2 cellular contexts compared by ENCODE assay signal in genomic region chr15:65863106-65863505, GRCh38.
TF ChIP-seq lines count a peak whose summit lies in the region.

No MANE protein-coding gene starts in this region.

TF ChIP-seq in GM23338, 12 proteins besides CTCF, POLR2A, EP300 and RAD21:
- TF ChIP-seq EZH2phosphoT487 (IDR thresholded peaks at IDR 0.05; ENCODE audit: unreplicated experiment) (no peak), EZH2 (IDR thresholded peaks at IDR 0.05; ENCODE audit: low read depth, unreplicated experiment) (no peak), ZNF462 (CRISPR knock-in tag; IDR thresholded peaks at IDR 0.05) (no peak), POLR2AphosphoS5 (IDR thresholded peaks at IDR 0.05; ENCODE audit: low read depth) (no peak), JUNB (IDR thresholded peaks at IDR 0.05; ENCODE audit: unreplicated experiment) (no peak), CREB1 (CRISPR knock-in tag; IDR thresholded peaks at IDR 0.05; ENCODE audit: low read depth) (no peak), ETS1 (IDR thresholded peaks at IDR 0.05) (no peak), NANOG (IDR thresholded peaks at IDR 0.05; ENCODE audit: borderline replicate concordance) (no peak), STAT1 (IDR thresholded peaks at IDR 0.05; ENCODE audit: unreplicated experiment) (no peak), ZNF114 (CRISPR knock-in tag; IDR thresholded peaks at IDR 0.05) (no peak)
- TF ChIP-seq, protein P1, sequence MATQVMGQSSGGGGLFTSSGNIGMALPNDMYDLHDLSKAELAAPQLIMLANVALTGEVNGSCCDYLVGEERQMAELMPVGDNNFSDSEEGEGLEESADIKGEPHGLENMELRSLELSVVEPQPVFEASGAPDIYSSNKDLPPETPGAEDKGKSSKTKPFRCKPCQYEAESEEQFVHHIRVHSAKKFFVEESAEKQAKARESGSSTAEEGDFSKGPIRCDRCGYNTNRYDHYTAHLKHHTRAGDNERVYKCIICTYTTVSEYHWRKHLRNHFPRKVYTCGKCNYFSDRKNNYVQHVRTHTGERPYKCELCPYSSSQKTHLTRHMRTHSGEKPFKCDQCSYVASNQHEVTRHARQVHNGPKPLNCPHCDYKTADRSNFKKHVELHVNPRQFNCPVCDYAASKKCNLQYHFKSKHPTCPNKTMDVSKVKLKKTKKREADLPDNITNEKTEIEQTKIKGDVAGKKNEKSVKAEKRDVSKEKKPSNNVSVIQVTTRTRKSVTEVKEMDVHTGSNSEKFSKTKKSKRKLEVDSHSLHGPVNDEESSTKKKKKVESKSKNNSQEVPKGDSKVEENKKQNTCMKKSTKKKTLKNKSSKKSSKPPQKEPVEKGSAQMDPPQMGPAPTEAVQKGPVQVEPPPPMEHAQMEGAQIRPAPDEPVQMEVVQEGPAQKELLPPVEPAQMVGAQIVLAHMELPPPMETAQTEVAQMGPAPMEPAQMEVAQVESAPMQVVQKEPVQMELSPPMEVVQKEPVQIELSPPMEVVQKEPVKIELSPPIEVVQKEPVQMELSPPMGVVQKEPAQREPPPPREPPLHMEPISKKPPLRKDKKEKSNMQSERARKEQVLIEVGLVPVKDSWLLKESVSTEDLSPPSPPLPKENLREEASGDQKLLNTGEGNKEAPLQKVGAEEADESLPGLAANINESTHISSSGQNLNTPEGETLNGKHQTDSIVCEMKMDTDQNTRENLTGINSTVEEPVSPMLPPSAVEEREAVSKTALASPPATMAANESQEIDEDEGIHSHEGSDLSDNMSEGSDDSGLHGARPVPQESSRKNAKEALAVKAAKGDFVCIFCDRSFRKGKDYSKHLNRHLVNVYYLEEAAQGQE (IDR thresholded peaks at IDR 0.05; ENCODE audit: unreplicated experiment) = no peak

TF ChIP-seq in endothelial cell of umbilical vein, 7 proteins besides CTCF, POLR2A, EP300 and RAD21:
- TF ChIP-seq JUN (IDR thresholded peaks at IDR 0.05; ENCODE audit: borderline replicate concordance, insufficient read depth, insufficient read length, low read depth) (no peak), MYC (IDR thresholded peaks at IDR 0.05; ENCODE audit: low read depth, low read length) (no peak), GATA2 (IDR thresholded peaks at IDR 0.05; ENCODE audit: insufficient read depth, insufficient read length, low read depth, low read length) (no peak), EZH2 (IDR thresholded peaks at IDR 0.05; ENCODE audit: borderline replicate concordance, low read depth, low read length, severe bottlenecking) (no peak), POLR2AphosphoS5 (IDR thresholded peaks at IDR 0.05; ENCODE audit: insufficient read depth, low read depth, low read length) (no peak), FOS (IDR thresholded peaks at IDR 0.05; ENCODE audit: borderline replicate concordance, insufficient read depth, low read length) (no peak)
- TF ChIP-seq, protein P2, sequence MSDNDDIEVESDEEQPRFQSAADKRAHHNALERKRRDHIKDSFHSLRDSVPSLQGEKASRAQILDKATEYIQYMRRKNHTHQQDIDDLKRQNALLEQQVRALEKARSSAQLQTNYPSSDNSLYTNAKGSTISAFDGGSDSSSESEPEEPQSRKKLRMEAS (IDR thresholded peaks at IDR 0.05; ENCODE audit: insufficient read depth, insufficient read length) = no peak
